8 cellular contexts compared by ENCODE assay signal in the genomic region with DNA sequence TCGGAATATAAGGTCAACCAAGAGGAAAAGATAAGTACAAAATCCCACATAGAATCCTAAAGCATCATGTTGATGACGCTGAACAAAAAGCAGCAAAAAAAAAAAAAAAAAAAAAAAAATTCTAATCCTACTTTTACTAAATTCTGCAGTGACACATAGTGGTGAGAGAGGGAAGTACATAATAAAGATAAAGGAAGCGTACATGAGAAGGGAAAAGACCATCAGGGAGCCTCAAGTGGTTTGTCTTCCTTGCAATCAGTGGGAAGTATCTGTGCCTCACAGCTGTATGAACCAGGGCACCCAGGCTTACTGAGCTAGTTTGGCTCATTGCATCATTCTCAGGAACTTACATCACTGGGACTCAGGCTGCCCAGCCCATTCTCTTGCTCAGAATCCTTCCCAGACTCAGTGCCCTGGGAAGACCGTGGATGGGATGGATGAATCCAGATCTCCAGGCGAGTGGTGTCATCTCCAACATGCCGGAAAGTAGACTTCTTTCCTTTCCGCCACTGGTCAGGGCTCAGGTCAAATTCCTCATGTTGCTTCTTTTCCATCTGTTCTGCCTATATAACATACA. TPM values are rescaled to one million over a fixed set of nuclear protein-coding genes. Genes with fewer than 3 reads are reported as not detected.
A peak's percentile ranks its signal among the peaks of the same experiment; 100 is the strongest.
DNase-seq lines count a peak whose midpoint lies in the region; ATAC-seq and TF ChIP-seq lines count a peak whose summit lies in the region.

No MANE protein-coding gene starts in this region.

- no peak overlapping the region for H3K4me3 ChIP-seq in OCI-LY7 (ENCODE audit: low read depth, low read length, poor library complexity, severe bottlenecking)

- H3K4me1 ChIP-seq in OCI-LY7 (ENCODE audit: insufficient read depth, low read length, poor library complexity, severe bottlenecking) = no peaks in the 10 kb centered on the region

- intact Hi-C loops in OCI-LY7 (cut with micrococcal nuclease; ENCODE audit: unreplicated experiment) (loop anchor here (1.0 kb wide), 1 partner anchor 227 kb away; the partner anchor contains the start of gene HIC1), MCF 10A (cut with micrococcal nuclease) (no loop called here)

- POLR2A ChIA-PET in OCI-LY7 (lab: Charles Lee) (no interaction called here), MCF 10A (lab: Yijun Ruan, JAX) (interaction anchor here (0.8 to 2.4 kb wide), 4 partner anchors 13 to 54 kb away, joined by 3 to 9 read pairs (median 6); partner anchors contain the start of genes SMG6, SRR and TSR1)

- H3K9me3 ChIP-seq in OCI-LY7 (ENCODE audit: low read length) = no peaks in the 10 kb centered on the region

- no peak overlapping the region for H3K27ac ChIP-seq in OCI-LY7 (ENCODE audit: low read depth, low read length, poor library complexity, severe bottlenecking)

- H2AFZ ChIP-seq in OCI-LY7 (ENCODE audit: low read length) = no peak overlapping the region

- TF ChIP-seq CTCF in OCI-LY7 (conservative IDR thresholded peaks at IDR 0.05; ENCODE audit: low read length) = peak; percentile 82
- peak; percentile 24 for TF ChIP-seq CTCF in MCF 10A (IDR thresholded peaks at IDR 0.05; ENCODE audit: unreplicated experiment)

- BruUV-seq in OCI-LY7 (replicated peaks; lab: Mats Ljungman, UMichigan) = no TSS peak
- BruUV-seq in MCF 10A (replicated peaks; lab: Mats Ljungman, UMichigan) = no TSS peak

- peak overlapping the region; percentile 37 for H3K27ac Mint-ChIP-seq in MCF 10A (ENCODE audit: low read depth, unreplicated experiment)
- H3K27ac Mint-ChIP-seq in stimulated activated naive CD8-positive, alpha-beta T cell treated with anti-CD3 and anti-CD28 coated beads, Interleukin-15, amount 100 ng/mL, for 72 hours = peak overlapping the region in 1 of 2 donors; percentile 79

- no peaks in the 10 kb centered on the region for H3K9me3 Mint-ChIP-seq in MCF 10A (ENCODE audit: unreplicated experiment)
- no peaks in the 10 kb centered on the region for H3K9me3 Mint-ChIP-seq in stimulated activated naive CD8-positive, alpha-beta T cell treated with anti-CD3 and anti-CD28 coated beads, Interleukin-15, amount 100 ng/mL, for 72 hours

- H3K27me3 Mint-ChIP-seq in MCF 10A (ENCODE audit: insufficient read depth, unreplicated experiment) = no peaks in the 10 kb centered on the region
- no peaks in the 10 kb centered on the region for H3K27me3 Mint-ChIP-seq in stimulated activated naive CD8-positive, alpha-beta T cell treated with anti-CD3 and anti-CD28 coated beads, Interleukin-15, amount 100 ng/mL, for 72 hours

- H4K20me1 ChIP-seq in OCI-LY7 (ENCODE audit: insufficient read depth, low read length) = no peaks in the 10 kb centered on the region

- H3K36me3 ChIP-seq in OCI-LY7 (ENCODE audit: insufficient read depth, low read length) = peaks cover 66% of the 10 kb centered on the region

- peaks cover 4% of the 10 kb centered on the region for H3K4me1 Mint-ChIP-seq in MCF 10A (ENCODE audit: insufficient read depth, unreplicated experiment)
- H3K4me1 Mint-ChIP-seq in stimulated activated naive CD8-positive, alpha-beta T cell treated with anti-CD3 and anti-CD28 coated beads, Interleukin-15, amount 100 ng/mL, for 72 hours = peaks cover 53% of the 10 kb centered on the region

- H3K9me2 ChIP-seq in OCI-LY7 (ENCODE audit: insufficient read depth, low read length) = no peaks in the 10 kb centered on the region

- H3K4me2 ChIP-seq in OCI-LY7 (ENCODE audit: low read length) = no peak overlapping the region

- DNase-seq in CMK (ENCODE audit: low read depth) (peak; percentile 45), HCEC 1CT (peak; percentile 79), OCI-LY7 (ENCODE audit: low spot score) (peak; percentile 72), MCF 10A (ENCODE audit: unreplicated experiment) (peak; percentile 61), islet precursor cell (peak; percentile 68)
- DNase-seq in stimulated activated naive CD8-positive, alpha-beta T cell treated with anti-CD3 and anti-CD28 coated beads, Interleukin-15, amount 100 ng/mL, for 72 hours = no peak
- DNase-seq in stimulated activated CD4-positive, alpha-beta T cell treated with anti-CD3 and anti-CD28 coated beads, Interleukin-1b, Interleukin-23, amount 100 ng/mL, for 48 hours = no peak

- peaks cover 73% of the 10 kb centered on the region for H3K36me3 Mint-ChIP-seq in MCF 10A (ENCODE audit: insufficient read depth, unreplicated experiment)

- CTCF ChIA-PET in OCI-LY7 (lab: Charles Lee; ENCODE audit: unreplicated experiment) (interaction anchor here (0.6 kb wide), 1 partner anchor 22 kb away, joined by 3 read pairs; the partner anchor contains the start of gene SRR), MCF 10A (lab: Yijun Ruan, JAX) (interaction anchor here (0.6 to 4.0 kb wide), 12 partner anchors 12 to 800 kb away, joined by 3 to 17 read pairs (median 4); partner anchors contain the start of genes HIC1, SMG6 and SRR)

- peak; percentile 66 for ATAC-seq in stimulated activated naive CD8-positive, alpha-beta T cell treated with anti-CD3 and anti-CD28 coated beads, Interleukin-15, amount 100 ng/mL, for 72 hours
- ATAC-seq in GM19324 (IDR thresholded peaks at IDR 0.05; ENCODE audit: low FRiP score, unreplicated experiment) = no peak

- H3K4me3 Mint-ChIP-seq in MCF 10A (ENCODE audit: unreplicated experiment) = no peak overlapping the region
- H3K4me3 Mint-ChIP-seq in stimulated activated naive CD8-positive, alpha-beta T cell treated with anti-CD3 and anti-CD28 coated beads, Interleukin-15, amount 100 ng/mL, for 72 hours = no peak overlapping the region

- H3K79me2 ChIP-seq in OCI-LY7 (ENCODE audit: insufficient read depth, low read depth, low read length) = no peaks in the 10 kb centered on the region

RNA-seq across cellular contexts. Expression of gene SMG6, which starts 21.2 kb away (rescaled TPM):
- 10.2 and 12.5 TPM in 2 replicates for total RNA-seq in OCI-LY7 (2014; rRNA removed; shearing (Covaris generic))
- total RNA-seq in OCI-LY7 (2022) (17.8 and 18.8 TPM in 2 replicates), MCF 10A (2022) (17.0 and 23.2 TPM in 2 replicates)

RNA-seq across cellular contexts. Expression of gene SRR, which starts 21.4 kb away (rescaled TPM):
- 3.8 and 5.6 TPM in 2 replicates for total RNA-seq in OCI-LY7 (2014; rRNA removed; shearing (Covaris generic))
- total RNA-seq in OCI-LY7 (2022) = 5.8 and 12.1 TPM in 2 replicates
- 7.7 and 16.6 TPM in 2 replicates for total RNA-seq in MCF 10A (2022)

RNA-seq across cellular contexts. Expression of gene TSR1, which starts 53.9 kb away (rescaled TPM):
- total RNA-seq in OCI-LY7 (2014; rRNA removed; shearing (Covaris generic)) = 71.4 and 85.8 TPM in 2 replicates
- total RNA-seq in OCI-LY7 (2022) (48.1 and 58.7 TPM in 2 replicates), MCF 10A (2022) (44.3 and 61.5 TPM in 2 replicates)

RNA-seq across cellular contexts. Expression of gene SGSM2, which starts 54.9 kb away (rescaled TPM):
- 38.4 and 44.0 TPM in 2 replicates for total RNA-seq in OCI-LY7 (2014; rRNA removed; shearing (Covaris generic))
- 49.0 and 50.6 TPM in 2 replicates for total RNA-seq in OCI-LY7 (2022)
- 26.5 and 35.1 TPM in 2 replicates for total RNA-seq in MCF 10A (2022)

Comparison
In these comparisons a context has a peak if more than half of its experiments do, and no peak if none do; other contexts are left out.
1. DNase-seq: peak in CMK (single experiment), HCEC 1CT (single experiment), OCI-LY7 (single experiment), MCF 10A (single experiment) and islet precursor cell (single experiment); none in stimulated activated naive CD8-positive, alpha-beta T cell treated with anti-CD3 and anti-CD28 coated beads, Interleukin-15, amount 100 ng/mL, for 72 hours (0 of 2) and stimulated activated CD4-positive, alpha-beta T cell treated with anti-CD3 and anti-CD28 coated beads, Interleukin-1b, Interleukin-23, amount 100 ng/mL, for 48 hours (single experiment).